Comparison of ENCODE assay signal across 10 cellular contexts in genomic region chr12:47776471-47777143, GRCh38. TPM values are rescaled to one million over a fixed set of nuclear protein-coding genes. Genes with fewer than 3 reads are reported as not detected.
DNase-seq lines count a peak whose midpoint lies in the region; ATAC-seq and TF ChIP-seq lines count a peak whose summit lies in the region.
"Had no signal": no experiment of that assay in that cellular context is flagged by ENCODE, and none has a peak within 500 bp of the region (broad histone marks: within the 10 kb centered on the region; RNA-seq: fewer than 3 reads in every experiment).

No MANE protein-coding gene starts in this region.

- TF ChIP-seq POLR2A in adrenal gland (IDR thresholded peaks at IDR 0.05) = no peak

- peak overlapping the region; percentile 29 for H2AK5ac ChIP-seq in mesenchymal stem cell (ENCODE audit: low read length, severe bottlenecking)

- TF ChIP-seq CTCF in adrenal gland (IDR thresholded peaks at IDR 0.05) (no peak), tibial artery (IDR thresholded peaks at IDR 0.05) (no peak)

- H3K4me1 ChIP-seq in adrenal gland (replicated peaks in 1 of 2) (peaks cover 42 to 63% of the 10 kb centered on the region in 2 donors), mesenchymal stem cell (ENCODE audit: control insufficient read depth, insufficient read depth, low read depth, low read length) (peaks cover 50% of the 10 kb centered on the region), tibial artery (peaks cover 0 to 72% (median 63%) of the 10 kb centered on the region in 4 donors)

- no peak overlapping the region for H2AFZ ChIP-seq in mesenchymal stem cell (ENCODE audit: low read depth, low read length)

- H3K4me3 Mint-ChIP-seq in activated naive CD4-positive, alpha-beta T cell treated with anti-CD3 and anti-CD28 coated beads, Interleukin-2, amount 10 ng/mL, durations not matched to agents 7 days and 5 days = no peak overlapping the region

- peaks cover 12% of the 10 kb centered on the region for H3K36me3 Mint-ChIP-seq in activated naive CD4-positive, alpha-beta T cell treated with anti-CD3 and anti-CD28 coated beads, Interleukin-2, amount 10 ng/mL, durations not matched to agents 7 days and 5 days

- H3K79me1 ChIP-seq in mesenchymal stem cell (replicated peaks; ENCODE audit: low read length, poor library complexity, severe bottlenecking) = peaks cover 20% of the 10 kb centered on the region

- H3K27ac ChIP-seq in adrenal gland (peak overlapping the region; percentile 24 to 83 (median 72)), mesenchymal stem cell (ENCODE audit: low read length, poor library complexity, severe bottlenecking) (no peak overlapping the region), tibial artery (peak overlapping the region; percentile 55 to 87)

- no peak overlapping the region for H3K4me2 ChIP-seq in mesenchymal stem cell (ENCODE audit: low read length, poor library complexity, severe bottlenecking)

- H2BK120ac ChIP-seq in mesenchymal stem cell (ENCODE audit: low read depth, low read length) = peak overlapping the region; percentile 76

- WGBS in adrenal gland, 4 donors = 41 to 64% (median 54%) methylated on average over 4 to 5 of the region's 5 CpGs
- 85% methylated on average over 4 of the region's 5 CpGs for WGBS in mesenchymal stem cell

- peak overlapping the region; percentile 54 to 96 for H3K4ac ChIP-seq in mesenchymal stem cell (ENCODE audit: low read depth in 1 of 2, low read length in 2 of 2)

- H4K8ac ChIP-seq in mesenchymal stem cell (ENCODE audit: low read length) = peak overlapping the region; percentile 41

- no peak overlapping the region for H3K4me3 ChIP-seq in adrenal gland
- H3K4me3 ChIP-seq in mesenchymal stem cell (ENCODE audit: insufficient read depth in 1 of 2, low read depth in 1 of 2, low read length in 2 of 2) = no peak overlapping the region
- no peak overlapping the region for H3K4me3 ChIP-seq in tibial artery

- H3K27me3 ChIP-seq in adrenal gland = no peaks in the 10 kb centered on the region
- no peaks in the 10 kb centered on the region for H3K27me3 ChIP-seq in mesenchymal stem cell (ENCODE audit: control insufficient read depth in 1 of 2, insufficient read depth in 1 of 2, low read length in 2 of 2)
- H3K27me3 ChIP-seq in tibial artery = no peaks in the 10 kb centered on the region

- H4K91ac ChIP-seq in mesenchymal stem cell (ENCODE audit: low read length) = peak overlapping the region; percentile 97

- H3K27me3 Mint-ChIP-seq in activated naive CD4-positive, alpha-beta T cell treated with anti-CD3 and anti-CD28 coated beads, Interleukin-2, amount 10 ng/mL, durations not matched to agents 7 days and 5 days = peaks cover 5% of the 10 kb centered on the region

- ATAC-seq in HG03108 (IDR thresholded peaks at IDR 0.05; ENCODE audit: unreplicated experiment) (no peak), HG03521 (IDR thresholded peaks at IDR 0.05; ENCODE audit: unreplicated experiment) (no peak)

- H3K9me3 Mint-ChIP-seq in activated naive CD4-positive, alpha-beta T cell treated with anti-CD3 and anti-CD28 coated beads, Interleukin-2, amount 10 ng/mL, durations not matched to agents 7 days and 5 days = no peaks in the 10 kb centered on the region

- H2BK5ac ChIP-seq in mesenchymal stem cell (ENCODE audit: low read depth, low read length, poor library complexity, severe bottlenecking) = no peak overlapping the region

- H3K18ac ChIP-seq in mesenchymal stem cell (ENCODE audit: low read depth in 1 of 2, low read length in 2 of 2) = peak overlapping the region; percentile 72 to 97

- peak overlapping the region; percentile 98 to 99 for H2BK12ac ChIP-seq in mesenchymal stem cell (ENCODE audit: low read length in 2 of 2)

- H3K14ac ChIP-seq in mesenchymal stem cell (ENCODE audit: low read length in 2 of 2) = peak overlapping the region in 1 of 2 experiments; percentile 90

- H3K9me3 ChIP-seq in adrenal gland (replicated peaks in 1 of 3) (no peaks in the 10 kb centered on the region), mesenchymal stem cell (ENCODE audit: control insufficient read depth, low read length) (no peaks in the 10 kb centered on the region), tibial artery (no peaks in the 10 kb centered on the region)

- H2BK15ac ChIP-seq in mesenchymal stem cell (ENCODE audit: low read depth, poor library complexity, severe bottlenecking) = no peak overlapping the region

- no peak for DNase-seq in activated naive CD4-positive, alpha-beta T cell treated with anti-CD3 and anti-CD28 coated beads, Interleukin-2, amount 10 ng/mL, durations not matched to agents 7 days and 5 days
- no peak for DNase-seq in activated naive CD4-positive, alpha-beta T cell treated with Interleukin-2 at 50 U/mL for 16 hours
- DNase-seq in adrenal gland = no peak
- peak; percentile 66 for DNase-seq in mesenchymal stem cell
- no peak for DNase-seq in tibial artery
- DNase-seq in NCI-H1694 (lab: John Stamatoyannopoulos, UW) = no peak
- DNase-seq: activated CD4-positive, alpha-beta T cell treated with anti-CD3 and anti-CD28 coated beads, Interleukin-2, amount 50 U/mL, for 1 hour; effector CD4-positive, alpha-beta T cell had no signal

- H3K4me1 Mint-ChIP-seq in activated naive CD4-positive, alpha-beta T cell treated with anti-CD3 and anti-CD28 coated beads, Interleukin-2, amount 10 ng/mL, durations not matched to agents 7 days and 5 days = peaks cover 62% of the 10 kb centered on the region

- H3K27ac Mint-ChIP-seq in activated naive CD4-positive, alpha-beta T cell treated with anti-CD3 and anti-CD28 coated beads, Interleukin-2, amount 10 ng/mL, durations not matched to agents 7 days and 5 days = peak overlapping the region; percentile 3

- H3K36me3 ChIP-seq in adrenal gland (replicated peaks in 1 of 2) (peaks cover 0 to 2% of the 10 kb centered on the region in 2 donors), mesenchymal stem cell (ENCODE audit: control insufficient read depth in 1 of 2, insufficient read depth in 2 of 2, low read depth in 1 of 2, low read length in 2 of 2) (peaks cover 10 to 34% of the 10 kb centered on the region in 2 experiments), tibial artery (peaks cover 0 to 11% (median 8%) of the 10 kb centered on the region in 3 donors)

- H3K23ac ChIP-seq in mesenchymal stem cell (ENCODE audit: low read length in 2 of 2) = peak overlapping the region in 1 of 2 experiments; percentile 43

- intact Hi-C loops in adrenal gland (cut with DNase I) = loop anchor here in 1 of 2 donors (5.0 kb wide), 1 partner anchor 34 kb away; no protein-coding TSS in a partner anchor
- intact Hi-C loops in tibial artery (cut with DNase I; ENCODE audit: low total_unique reads) = loop anchor here (5.0 kb wide), 1 partner anchor 34 kb away; no protein-coding TSS in a partner anchor

- CTCF ChIA-PET in activated naive CD4-positive, alpha-beta T cell treated with anti-CD3 and anti-CD28 coated beads, Interleukin-2, amount 10 ng/mL, durations not matched to agents 7 days and 5 days (lab: Charles Lee) = interaction anchor here (1.0 to 19.0 kb wide), 13 partner anchors 8 to 174 kb away, joined by 3 to 597 read pairs (median 4); partner anchors contain the start of gene RAPGEF3

- peak overlapping the region; percentile 64 for H3K9ac ChIP-seq in mesenchymal stem cell (ENCODE audit: low read length)

RNA-seq across cellular contexts. Expression of gene SLC48A1, which starts 3.6 kb away (rescaled TPM):
- total RNA-seq in adrenal gland = 10 to 100 TPM; 52.5 to 91.9 (median 73.6) TPM
- 10 to 100 TPM; 36.3 to 51.0 (median 44.8) TPM for polyA plus RNA-seq in adrenal gland
- polyA plus RNA-seq in mesenchymal stem cell (2013, experiment 1 of 2) = 8.4 TPM
- 8.3 TPM for polyA plus RNA-seq in mesenchymal stem cell (2013, experiment 2 of 2)

RNA-seq across cellular contexts. Expression of gene RAPGEF3, which starts 17.9 kb away (rescaled TPM):
- 10 to 100 TPM in 3 of 8 donors, 1 to 10 TPM in 5; 2.4 to 14.6 (median 9.3) TPM for total RNA-seq in adrenal gland
- 10 to 100 TPM in 2 of 3 donors, 1 to 10 TPM in 1; 1.4 to 69.4 (median 43.8) TPM for polyA plus RNA-seq in adrenal gland
- 1.2 TPM for polyA plus RNA-seq in mesenchymal stem cell (2013, experiment 1 of 2)
- polyA plus RNA-seq in mesenchymal stem cell (2013, experiment 2 of 2) = 1.2 TPM

RNA-seq across cellular contexts. Expression of gene HDAC7, which starts 43.1 kb away (rescaled TPM):
- total RNA-seq in adrenal gland = 100 to 1,000 TPM in 5 of 8 donors, 10 to 100 TPM in 3; 66.6 to 178 (median 147) TPM
- 100 to 1,000 TPM; 110 to 184 (median 164) TPM for polyA plus RNA-seq in adrenal gland
- polyA plus RNA-seq in mesenchymal stem cell (2013, experiment 1 of 2) = 50.4 TPM
- polyA plus RNA-seq in mesenchymal stem cell (2013, experiment 2 of 2) = 47.9 TPM

RNA-seq across cellular contexts. Expression of gene ENDOU, which starts 51.3 kb away (rescaled TPM):
- total RNA-seq in adrenal gland = 1 to 10 TPM in 3 of 8 donors, under 1 TPM in 2, not detected in 3; 0.18 to 2.6 (median 1.1) TPM
- under 1 TPM; 0.11 to 0.51 (median 0.16) TPM for polyA plus RNA-seq in adrenal gland
- not detected for polyA plus RNA-seq in mesenchymal stem cell (2013, experiment 1 of 2)
- not detected for polyA plus RNA-seq in mesenchymal stem cell (2013, experiment 2 of 2)
